ENCODE assay signal across 18 cellular contexts in the genomic region with DNA sequence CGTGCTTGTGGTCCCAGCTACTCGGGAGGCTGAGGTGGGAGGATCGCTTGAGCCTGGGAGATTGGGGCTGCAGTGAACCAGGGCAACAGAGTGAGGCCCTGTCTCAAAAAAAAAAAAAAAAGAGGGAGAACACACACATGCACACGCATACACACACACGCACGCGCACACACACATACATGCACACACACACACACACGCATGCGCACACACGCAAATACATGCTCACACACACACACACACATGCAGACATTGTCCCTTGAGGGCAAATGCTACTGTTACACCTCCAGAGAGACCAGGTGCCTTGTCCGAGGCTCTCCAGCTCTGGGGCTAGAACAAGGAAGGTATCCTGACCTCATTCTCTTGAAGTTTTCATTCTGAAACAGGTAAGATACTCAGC.
A peak's percentile ranks its signal among the peaks of the same experiment; 100 is the strongest.
DNase-seq lines count a peak whose midpoint lies in the region; ATAC-seq, FAIRE-seq and TF ChIP-seq lines count a peak whose summit lies in the region.
"Had no signal": no experiment of that assay in that cellular context is flagged by ENCODE, and none has a peak within 500 bp of the region (broad histone marks: within the 10 kb centered on the region; RNA-seq: fewer than 3 reads in every experiment).

No MANE protein-coding gene starts in this region.

- RAD21 ChIA-PET in GM12878 (lab: Charles Lee; ENCODE audit: unreplicated experiment) = interaction anchor here (1.1 kb wide), 1 partner anchor 256 kb away, joined by 3 read pairs; no protein-coding TSS in a partner anchor

- H3K9me3 ChIP-seq in BLaER1 (no peaks in the 10 kb centered on the region), GM12878 (replicated peaks; ENCODE audit: control insufficient read depth, insufficient read depth, low read length) (no peaks in the 10 kb centered on the region), trophoblast cell (ENCODE audit: insufficient read depth, low read depth, low read length) (no peaks in the 10 kb centered on the region)
- no peaks in the 10 kb centered on the region for H3K9me3 ChIP-seq in BLaER1 treated with 17β-estradiol and CSF1 and Interleukin-3, amounts not matched to agents 10 nM and 100 nM (replicated peaks in 1 of 11)

- no TSS peak for BruUV-seq in GM12878 (replicated peaks; lab: Mats Ljungman, UMichigan)

- no peak for TF ChIP-seq RAD21 in GM12878 (IDR thresholded peaks at IDR 0.05; ENCODE audit: insufficient read depth, low read depth, low read length)

- no peak overlapping the region for H4K91ac ChIP-seq in trophoblast cell (ENCODE audit: low read depth, low read length)

- H3K4me1 ChIP-seq in BLaER1 = peaks cover 99% of the 10 kb centered on the region
- peaks cover 64 to 99% (median 93%) of the 10 kb centered on the region in 10 experiments for H3K4me1 ChIP-seq in BLaER1 treated with 17β-estradiol and CSF1 and Interleukin-3, amounts not matched to agents 10 nM and 100 nM
- H3K4me1 ChIP-seq in GM12878 (ENCODE audit: control insufficient read depth, insufficient read depth, low read length) = peaks cover 25% of the 10 kb centered on the region
- H3K4me1 ChIP-seq in trophoblast cell (ENCODE audit: control insufficient read depth in 1 of 2, insufficient read depth in 2 of 2, low read length in 2 of 2) = no peaks in the 10 kb centered on the region

- SMC1A ChIA-PET in GM12878 (lab: Charles Lee; ENCODE audit: uncharacterized antibody, unreplicated experiment) = interaction anchor here (1.2 to 9.7 kb wide), 5 partner anchors 21 to 147 kb away, joined by 3 to 120 read pairs (median 111); a partner anchor contains a TSS

- no peak for TF ChIP-seq POLR2A in GM12878 (IDR thresholded peaks at IDR 0.05; ENCODE audit: low read depth, low read length)

- H3K9ac ChIP-seq in BLaER1 (0 out of 2 replicates have a peak overlapping the region, but pooled peaks have one; percentile 65), GM12878 (ENCODE audit: control insufficient read depth, insufficient read depth, low read length) (no peak overlapping the region), trophoblast cell (ENCODE audit: low read length) (no peak overlapping the region)
- no peak overlapping the region for H3K9ac ChIP-seq in BLaER1 treated with 17β-estradiol and CSF1 and Interleukin-3, amounts not matched to agents 10 nM and 100 nM
- H3K9ac ChIP-seq: GM23248 had no signal

- intact Hi-C loops in GM12878 (cut with micrococcal nuclease; ENCODE audit: unreplicated experiment) = loop anchor here (10.0 kb wide), 1 partner anchor 413 kb away; a partner anchor contains a TSS

- no peak overlapping the region for H4K8ac ChIP-seq in trophoblast cell (ENCODE audit: low read depth, low read length)

- no peak for TF ChIP-seq EP300 in GM12878 (IDR thresholded peaks at IDR 0.05; ENCODE audit: borderline replicate concordance in 1 of 2, control insufficient read depth in 1 of 2, low read depth in 2 of 2, low read length in 2 of 2)

- H2AK5ac ChIP-seq in trophoblast cell (ENCODE audit: low read length) = no peak overlapping the region

- H2BK12ac ChIP-seq in trophoblast cell (ENCODE audit: low read length) = no peak overlapping the region

- ATAC-seq in GM12878 (no peak), HG03135 (IDR thresholded peaks at IDR 0.05; ENCODE audit: unreplicated experiment) (no peak)

- H3K27ac ChIP-seq in BLaER1 (peak overlapping the region; percentile 67), GM12878 (ENCODE audit: control insufficient read depth, insufficient read depth) (no peak overlapping the region), trophoblast cell (ENCODE audit: low read depth, low read length) (no peak overlapping the region)
- H3K27ac ChIP-seq in BLaER1 treated with 17β-estradiol and CSF1 and Interleukin-3, amounts not matched to agents 10 nM and 100 nM = no peak overlapping the region
- H3K27ac ChIP-seq: GM23248 had no signal

- TF ChIP-seq CTCF in GM12878 (IDR thresholded peaks at IDR 0.05 in 2 of 3, conservative IDR thresholded peaks at IDR 0.05 in 1 of 3; ENCODE audit: control insufficient read depth in 2 of 3, extremely low read depth in 1 of 3, insufficient read depth in 1 of 3, low read depth in 3 of 3, low read length in 3 of 3) = no peak

- H2AFZ ChIP-seq in GM12878 (ENCODE audit: control insufficient read depth, low read depth, low read length) (no peak overlapping the region), trophoblast cell (ENCODE audit: insufficient read depth, low read length, poor library complexity) (no peak overlapping the region)
- H2AFZ ChIP-seq: GM23248 had no signal

- CTCF ChIA-PET in GM12878 (lab: Yijun Ruan, JAX) = interaction anchor here (0.6 to 15.9 kb wide), 5 partner anchors 22 to 167 kb away, joined by 3 to 330 read pairs (median 61); no protein-coding TSS in a partner anchor

- H3K18ac ChIP-seq in trophoblast cell (ENCODE audit: low read length) = no peak overlapping the region

- no peak overlapping the region for H3K14ac ChIP-seq in trophoblast cell (ENCODE audit: low read length)

- H3K4ac ChIP-seq in trophoblast cell (ENCODE audit: low read depth, low read length) = no peak overlapping the region

- H2BK5ac ChIP-seq in trophoblast cell (ENCODE audit: low read depth, low read length, poor library complexity) = no peak overlapping the region

- H3K79me2 ChIP-seq in GM12878 (ENCODE audit: control insufficient read depth, insufficient read depth, low read length) (no peaks in the 10 kb centered on the region), trophoblast cell (ENCODE audit: control insufficient read depth, insufficient read depth, low read length, poor library complexity) (no peaks in the 10 kb centered on the region)

- FAIRE-seq in GM12878 (lab: Jason Lieb, UNC) = no peak
- FAIRE-seq: GM12892, GM19239, H1 had no signal

- H4K12ac ChIP-seq in trophoblast cell (ENCODE audit: low read depth, low read length) = no peak overlapping the region

- H3K23ac ChIP-seq in trophoblast cell (ENCODE audit: low read length) = no peak overlapping the region

- H3K4me2 ChIP-seq in BLaER1 (peak overlapping the region; percentile 97), GM12878 (ENCODE audit: control insufficient read depth, insufficient read depth) (no peak overlapping the region), trophoblast cell (ENCODE audit: low read length) (no peak overlapping the region)
- H3K4me2 ChIP-seq in BLaER1 treated with 17β-estradiol and CSF1 and Interleukin-3, amounts not matched to agents 10 nM and 100 nM = peak overlapping the region in 8 of 11 experiments; percentile 76 to 92 (median 84); a peak in 16 of 22 replicates

- H2BK120ac ChIP-seq in trophoblast cell (ENCODE audit: insufficient read depth, low read length, poor library complexity) = no peak overlapping the region

- in situ Hi-C loops in GM12878 (cut with MboI) = loop anchor here (10.0 kb wide), 1 partner anchor 413 kb away; a partner anchor contains a TSS

- 91% methylated on average over 11 of the region's 11 CpGs for WGBS in GM12878 (ENCODE audit: insufficient coverage, insufficient replicate concordance, low lambda C conversion rate, missing lambda C conversion rate)
- WGBS in trophoblast cell (ENCODE audit: extremely low coverage, insufficient coverage, insufficient read length) = no CpG with 5 or more reads among the region's 11 CpGs

- H4K20me1 ChIP-seq in BLaER1 (no peaks in the 10 kb centered on the region), GM12878 (ENCODE audit: control insufficient read depth, insufficient read depth) (no peaks in the 10 kb centered on the region; the same call in 1 of the 2 replicates)
- no peaks in the 10 kb centered on the region for H4K20me1 ChIP-seq in BLaER1 treated with 17β-estradiol and CSF1 and Interleukin-3, amounts not matched to agents 10 nM and 100 nM

- POLR2A ChIA-PET in GM12878 (lab: Charles Lee) = interaction anchor here (0.6 to 1.2 kb wide), 2 partner anchors 100 to 467 kb away, joined by 3 to 5 read pairs; no protein-coding TSS in a partner anchor

- no peak for DNase-seq in GM12878 (ENCODE audit: low read depth, low spot score)
- DNase-seq in trophoblast cell = no peak
- no peak for DNase-seq in cerebellar cortex (ENCODE audit: low spot score)
- DNase-seq: Calu3; CD4-positive, alpha-beta T cell; COR-L47; DMS53; DMS79 treated with DMSO at 0.1 percent for 48 hours; GF-D8; GM23248; H7; HCEC 1CT had no signal

- H3K27me3 ChIP-seq in BLaER1 (no peaks in the 10 kb centered on the region), GM12878 (replicated peaks in 1 of 2; ENCODE audit: control insufficient read depth in 2 of 2, insufficient read depth in 2 of 2, low read length in 1 of 2) (no peaks in the 10 kb centered on the region), trophoblast cell (ENCODE audit: insufficient read depth, low read length) (no peaks in the 10 kb centered on the region)
- no peaks in the 10 kb centered on the region for H3K27me3 ChIP-seq in BLaER1 treated with 17β-estradiol and CSF1 and Interleukin-3, amounts not matched to agents 10 nM and 100 nM

- H3K4me3 ChIP-seq in BLaER1 = no peak overlapping the region
- H3K4me3 ChIP-seq in BLaER1 treated with 17β-estradiol and CSF1 and Interleukin-3, amounts not matched to agents 10 nM and 100 nM = no peak overlapping the region
- H3K4me3 ChIP-seq in GM12878 = no peak overlapping the region
- H3K4me3 ChIP-seq in trophoblast cell (ENCODE audit: low read depth, low read length) = peak overlapping the region; percentile 52
- H3K4me3 ChIP-seq: GM23248 had no signal

- H3K36me3 ChIP-seq in BLaER1 (no peaks in the 10 kb centered on the region), GM12878 (ENCODE audit: control insufficient read depth in 2 of 2, insufficient read depth in 2 of 2, low read length in 1 of 2) (no peaks in the 10 kb centered on the region; a peak in 1 of 4 replicates), trophoblast cell (ENCODE audit: control insufficient read depth in 1 of 2, insufficient read depth in 2 of 2, low read length in 2 of 2) (no peaks in the 10 kb centered on the region)
- H3K36me3 ChIP-seq in BLaER1 treated with 17β-estradiol and CSF1 and Interleukin-3, amounts not matched to agents 10 nM and 100 nM = no peaks in the 10 kb centered on the region

- no peaks in the 10 kb centered on the region for H3K79me1 ChIP-seq in trophoblast cell (ENCODE audit: low read length)

TF ChIP-seq in GM12878, 131 proteins besides CTCF, POLR2A, EP300 and RAD21:
- TF ChIP-seq, protein P1, sequence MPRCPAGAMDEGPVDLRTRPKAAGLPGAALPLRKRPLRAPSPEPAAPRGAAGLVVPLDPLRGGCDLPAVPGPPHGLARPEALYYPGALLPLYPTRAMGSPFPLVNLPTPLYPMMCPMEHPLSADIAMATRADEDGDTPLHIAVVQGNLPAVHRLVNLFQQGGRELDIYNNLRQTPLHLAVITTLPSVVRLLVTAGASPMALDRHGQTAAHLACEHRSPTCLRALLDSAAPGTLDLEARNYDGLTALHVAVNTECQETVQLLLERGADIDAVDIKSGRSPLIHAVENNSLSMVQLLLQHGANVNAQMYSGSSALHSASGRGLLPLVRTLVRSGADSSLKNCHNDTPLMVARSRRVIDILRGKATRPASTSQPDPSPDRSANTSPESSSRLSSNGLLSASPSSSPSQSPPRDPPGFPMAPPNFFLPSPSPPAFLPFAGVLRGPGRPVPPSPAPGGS (IDR thresholded peaks at IDR 0.05; ENCODE audit: borderline replicate concordance, insufficient read depth, low read depth, low read length, poor library complexity, severe bottlenecking) = peak; percentile 96
- no peak for TF ChIP-seq TBL1XR1 (IDR thresholded peaks at IDR 0.05; ENCODE audit: low read depth, low read length)
TF ChIP-seq in GM12878: peak in this region for 1.

Comparison
In these comparisons a context has a peak if more than half of its experiments do, and no peak if none do; other contexts are left out.
1. H3K4me2 ChIP-seq: peak in BLaER1 (single experiment) and BLaER1 treated with 17β-estradiol and CSF1 and Interleukin-3, amounts not matched to agents 10 nM and 100 nM (8 of 11); none in GM12878 (single experiment) and trophoblast cell (single experiment).